In genomic region chr6:3033652-3034051, GRCh38 we compare ENCODE assay signal across 7 cellular contexts.
"Had no signal": no experiment of that assay in that cellular context is flagged by ENCODE, and none has a peak within 500 bp of the region (broad histone marks: within the 10 kb centered on the region; RNA-seq: fewer than 3 reads in every experiment).

No MANE protein-coding gene starts in this region.

- H3K4me2 ChIP-seq: GM23338 had no signal

- ATAC-seq: GM23338 had no signal

- H2AFZ ChIP-seq: GM23338 had no signal

- H3K4me3 ChIP-seq: GM23338 had no signal

- FAIRE-seq: H1, H54, HTR-8/SVneo had no signal

- DNase-seq: H9, HCEC 1CT, KG1 had no signal
